22 cellular contexts compared by ENCODE assay signal in the genomic region with DNA sequence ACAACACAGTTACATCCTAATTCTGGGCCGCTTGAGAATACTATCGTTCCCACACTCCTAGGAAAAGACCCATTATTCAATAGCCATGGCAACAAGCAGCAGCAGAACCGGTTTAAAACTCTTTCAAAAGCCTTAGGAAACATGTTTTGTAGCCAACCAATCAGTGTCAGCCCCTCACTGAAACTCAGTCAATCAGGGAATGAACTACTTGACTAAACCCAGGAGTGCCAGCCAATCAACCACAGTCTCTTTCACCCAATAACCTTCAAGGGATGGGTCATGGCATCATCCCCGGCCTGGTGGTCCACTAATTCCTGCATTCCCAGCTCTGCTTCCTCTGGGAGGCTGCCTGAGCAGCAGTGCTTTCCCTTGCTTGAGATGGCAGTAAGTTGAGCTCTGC.
DNase-seq lines count a peak whose midpoint lies in the region; ATAC-seq, FAIRE-seq and TF ChIP-seq lines count a peak whose summit lies in the region.
"Had no signal": no experiment of that assay in that cellular context is flagged by ENCODE, and none has a peak within 500 bp of the region (broad histone marks: within the 10 kb centered on the region; RNA-seq: fewer than 3 reads in every experiment).

No MANE protein-coding gene starts in this region.

- peak overlapping the region; percentile 51 for H3K27ac Mint-ChIP-seq in activated CD4-positive, alpha-beta T cell treated with anti-CD3 and anti-CD28 coated beads, Interleukin-2, amount 10 ng/mL, durations not matched to agents 24 days and 14 days
- H3K27ac Mint-ChIP-seq in neural progenitor cell, result peak overlapping the region; percentile 94
- H3K27ac Mint-ChIP-seq: B cell; CD4-positive, alpha-beta memory T cell had no signal

- H2AFZ ChIP-seq in neural progenitor cell (replicated peaks), result peak overlapping the region; percentile 55
- H2AFZ ChIP-seq: GM23248 had no signal

- TF ChIP-seq CTCF in neural progenitor cell (IDR thresholded peaks at IDR 0.05), result no peak

- H3K36me3 ChIP-seq in neural progenitor cell, result no peaks in the 10 kb centered on the region

- no peak overlapping the region for H3K4me3 Mint-ChIP-seq in activated CD4-positive, alpha-beta T cell treated with anti-CD3 and anti-CD28 coated beads, Interleukin-2, amount 10 ng/mL, durations not matched to agents 24 days and 14 days
- H3K4me3 Mint-ChIP-seq in neural progenitor cell, result no peak overlapping the region
- H3K4me3 Mint-ChIP-seq: B cell; CD4-positive, alpha-beta memory T cell had no signal

- H3K27me3 ChIP-seq in neural progenitor cell, result no peaks in the 10 kb centered on the region

- peaks cover 14% of the 10 kb centered on the region for H3K4me1 Mint-ChIP-seq in activated CD4-positive, alpha-beta T cell treated with anti-CD3 and anti-CD28 coated beads, Interleukin-2, amount 10 ng/mL, durations not matched to agents 24 days and 14 days
- peaks cover 35% of the 10 kb centered on the region for H3K4me1 Mint-ChIP-seq in neural progenitor cell
- H3K4me1 Mint-ChIP-seq: CD4-positive, alpha-beta memory T cell had no signal

- H4K20me1 ChIP-seq in neural progenitor cell (ENCODE audit: low read depth), result no peaks in the 10 kb centered on the region

- peaks cover 2% of the 10 kb centered on the region for H3K27me3 Mint-ChIP-seq in activated CD4-positive, alpha-beta T cell treated with anti-CD3 and anti-CD28 coated beads, Interleukin-2, amount 10 ng/mL, durations not matched to agents 24 days and 14 days
- peaks cover 7% of the 10 kb centered on the region for H3K27me3 Mint-ChIP-seq in neural progenitor cell (ENCODE audit: insufficient read depth, low read depth)

- no peaks in the 10 kb centered on the region for H3K79me2 ChIP-seq in neural progenitor cell (ENCODE audit: low read depth)

- H3K9me3 ChIP-seq in neural progenitor cell (ENCODE audit: low read depth), result no peaks in the 10 kb centered on the region

- intact Hi-C loops in activated CD4-positive, alpha-beta T cell treated with anti-CD3 and anti-CD28 coated beads, Interleukin-2, amount 10 ng/mL, durations not matched to agents 24 days and 14 days (cut with micrococcal nuclease), result loop anchor here (5.0 kb wide), 2 partner anchors 99 to 206 kb away; partner anchors contain the start of gene HS6ST1

- H3K9me3 Mint-ChIP-seq in activated CD4-positive, alpha-beta T cell treated with anti-CD3 and anti-CD28 coated beads, Interleukin-2, amount 10 ng/mL, durations not matched to agents 24 days and 14 days, result no peaks in the 10 kb centered on the region
- H3K9me3 Mint-ChIP-seq in neural progenitor cell, result peaks cover 8% of the 10 kb centered on the region

- no peak overlapping the region for H3K9ac ChIP-seq in neural progenitor cell
- H3K9ac ChIP-seq: GM23248 had no signal

- H3F3A ChIP-seq in neural progenitor cell (ENCODE audit: low read depth), result no peaks in the 10 kb centered on the region

- H3K36me3 Mint-ChIP-seq in activated CD4-positive, alpha-beta T cell treated with anti-CD3 and anti-CD28 coated beads, Interleukin-2, amount 10 ng/mL, durations not matched to agents 24 days and 14 days (ENCODE audit: low read depth), result no peaks in the 10 kb centered on the region
- peaks cover 2% of the 10 kb centered on the region for H3K36me3 Mint-ChIP-seq in neural progenitor cell
- H3K36me3 Mint-ChIP-seq: CD4-positive, alpha-beta memory T cell had no signal

- no peak overlapping the region for H3K4me2 ChIP-seq in neural progenitor cell

- H3K27ac ChIP-seq in neural progenitor cell, result no peak overlapping the region
- H3K27ac ChIP-seq: GM23248 had no signal

- H3K4me1 ChIP-seq in neural progenitor cell, result peaks cover 3% of the 10 kb centered on the region

- no peak for DNase-seq in activated CD4-positive, alpha-beta T cell treated with anti-CD3 and anti-CD28 coated beads, Interleukin-2, amount 10 ng/mL, durations not matched to agents 24 days and 14 days
- DNase-seq in activated CD4-positive, alpha-beta T cell treated with anti-CD3 and anti-CD28 coated beads for 1 hour, result no peak
- DNase-seq in fibroblast of peridontal ligament (ENCODE audit: extremely low read depth) (peak; percentile 2), neural progenitor cell (ENCODE audit: low spot score) (no peak), GM19239 (ENCODE audit: insufficient read length, low spot score) (no peak)
- DNase-seq: 8988T; CD4-positive, alpha-beta memory T cell; GF-D8; GM23248; KBM-7; NCI-H1105 treated with DMSO at 0.1 percent for 48 hours; NCI-H1694; NCI-H2107; NCI-H2227 treated with DMSO at 0.1 percent for 48 hours; NCI-H510A treated with DMSO at 0.1 percent for 48 hours; PC-3; RPMI8226; SHP77 treated with DMSO at 0.1 percent for 48 hours had no signal

- no peak for ATAC-seq in GM21526 (IDR thresholded peaks at IDR 0.05; ENCODE audit: low FRiP score, unreplicated experiment)
- no peak for ATAC-seq in HG02763 (IDR thresholded peaks at IDR 0.05; ENCODE audit: unreplicated experiment)
- ATAC-seq in GM21447 (IDR thresholded peaks at IDR 0.05; ENCODE audit: unreplicated experiment), result no peak
- ATAC-seq: PC-3 had no signal

- FAIRE-seq in GM19239 (lab: Jason Lieb, UNC), result no peak

- no peak overlapping the region for H3K4me3 ChIP-seq in neural progenitor cell
- H3K4me3 ChIP-seq: GM23248 had no signal
